Comparison of ENCODE assay signal across 12 cellular contexts in genomic region chr3:42159147-42159546, GRCh38.
DNase-seq lines count a peak whose midpoint lies in the region; ATAC-seq, FAIRE-seq and TF ChIP-seq lines count a peak whose summit lies in the region.
"Had no signal": no experiment of that assay in that cellular context is flagged by ENCODE, and none has a peak within 500 bp of the region (broad histone marks: within the 10 kb centered on the region; RNA-seq: fewer than 3 reads in every experiment).

No MANE protein-coding gene starts in this region.

- H3K4me1 Mint-ChIP-seq in chondrocyte (ENCODE audit: low read depth): peaks cover 35% of the 10 kb centered on the region

- H2AFZ ChIP-seq in Karpas-422 (ENCODE audit: low read length) (no peak overlapping the region), neural cell (ENCODE audit: low read depth, low read length) (no peak overlapping the region)

- no peaks in the 10 kb centered on the region for H3K27me3 Mint-ChIP-seq in chondrocyte (ENCODE audit: low read depth)

- peaks cover 65% of the 10 kb centered on the region for H3K4me1 ChIP-seq in Karpas-422 (ENCODE audit: low read length)

- FAIRE-seq in GM12892 (lab: Jason Lieb, UNC): no peak

- peaks cover 89% of the 10 kb centered on the region for H3K79me2 ChIP-seq in Karpas-422 (ENCODE audit: low read length)
- H3K79me2 ChIP-seq in neural cell (replicated peaks; ENCODE audit: insufficient read depth, low read length): peaks cover 50% of the 10 kb centered on the region

- no peaks in the 10 kb centered on the region for H3K36me3 Mint-ChIP-seq in chondrocyte (ENCODE audit: low read depth)

- H3K9me3 Mint-ChIP-seq in chondrocyte (ENCODE audit: low read depth): no peaks in the 10 kb centered on the region

- H3K9ac ChIP-seq in Karpas-422 (ENCODE audit: low read length) (peak overlapping the region; percentile 67), neural cell (ENCODE audit: low read length) (peak overlapping the region; percentile 42)

- peak overlapping the region; percentile 96 for H3K4me2 ChIP-seq in Karpas-422 (ENCODE audit: low read depth, low read length, poor library complexity, severe bottlenecking)
- H3K4me2 ChIP-seq in neural cell (ENCODE audit: low read length): peak overlapping the region; percentile 9

- TF ChIP-seq CTCF in chondrocyte (IDR thresholded peaks at IDR 0.05) (no peak), neural cell (IDR thresholded peaks at IDR 0.05; ENCODE audit: poor library complexity, severe bottlenecking) (no peak)

- no peaks in the 10 kb centered on the region for H3K36me3 ChIP-seq in Karpas-422 (ENCODE audit: insufficient read depth, low read length)
- H3K36me3 ChIP-seq in neural cell (ENCODE audit: insufficient read depth, low read length): no peaks in the 10 kb centered on the region

- no peak for TF ChIP-seq RAD21 in neural cell (conservative IDR thresholded peaks at IDR 0.05)

- no peak for TF ChIP-seq EP300 in neural cell (conservative IDR thresholded peaks at IDR 0.05; ENCODE audit: poor library complexity, severe bottlenecking)

- no peaks in the 10 kb centered on the region for H3K27me3 ChIP-seq in Karpas-422 (ENCODE audit: low read length)
- H3K27me3 ChIP-seq in neural cell (ENCODE audit: insufficient read depth, low read depth, low read length): no peaks in the 10 kb centered on the region

- DNase-seq in NCI-H2107 treated with DMSO at 0.1 percent for 48 hours (lab: John Stamatoyannopoulos, UW; ENCODE audit: unreplicated experiment) (peak; percentile 15), NCI-H2107 (lab: John Stamatoyannopoulos, UW) (no peak), Karpas-422 (peak; percentile 48), chondrocyte (ENCODE audit: low spot score) (no peak), AG20443 (ENCODE audit: low spot score) (no peak), GM12892 (ENCODE audit: insufficient read length) (no peak)
- DNase-seq: effector memory CD4-positive, alpha-beta T cell; GDM1; NCI-H2171 had no signal

- TF ChIP-seq POLR2A in GM12892 (IDR thresholded peaks at IDR 0.05; ENCODE audit: low read depth, low read length): no peak

- no peak for ATAC-seq in GM21360 (IDR thresholded peaks at IDR 0.05; ENCODE audit: unreplicated experiment)

- no peak overlapping the region for H3K4me3 Mint-ChIP-seq in chondrocyte (ENCODE audit: unreplicated experiment)

- H4K20me1 ChIP-seq in Karpas-422 (ENCODE audit: insufficient read depth, low read depth, low read length) (no peaks in the 10 kb centered on the region), neural cell (ENCODE audit: insufficient read depth) (no peaks in the 10 kb centered on the region)

- no peaks in the 10 kb centered on the region for H3K9me2 ChIP-seq in Karpas-422 (replicated peaks; ENCODE audit: insufficient read depth, low read length)
- no peaks in the 10 kb centered on the region for H3K9me2 ChIP-seq in neural cell (ENCODE audit: insufficient read depth, low read length)

- H3K4me3 ChIP-seq in Karpas-422 (ENCODE audit: low read length): peak overlapping the region; percentile 68
- H3K4me3 ChIP-seq in neural cell (ENCODE audit: low read length): peak overlapping the region; percentile 61

- no peaks in the 10 kb centered on the region for H3F3A ChIP-seq in neural cell (ENCODE audit: insufficient read depth, low read length, poor library complexity, severe bottlenecking)

- peak overlapping the region; percentile 86 for H3K27ac ChIP-seq in Karpas-422 (ENCODE audit: low read length)
- H3K27ac ChIP-seq in neural cell (ENCODE audit: low read length): peak overlapping the region; percentile 22
- H3K27ac ChIP-seq: 22Rv1 had no signal

- H3K27ac Mint-ChIP-seq in chondrocyte (ENCODE audit: unreplicated experiment): peak overlapping the region; percentile 34

- H3K9me3 ChIP-seq in Karpas-422 (ENCODE audit: low read length) (no peaks in the 10 kb centered on the region), neural cell (ENCODE audit: low read length) (no peaks in the 10 kb centered on the region)

TF ChIP-seq in neural cell, 6 proteins besides CTCF, POLR2A, EP300 and RAD21:
- TF ChIP-seq SMC3 (conservative IDR thresholded peaks at IDR 0.05; ENCODE audit: poor library complexity) (no peak), TAF1 (IDR thresholded peaks at IDR 0.05; ENCODE audit: low read depth) (no peak), EZH2 (IDR thresholded peaks at IDR 0.05; ENCODE audit: borderline replicate concordance, insufficient read depth, low read length, poor library complexity, severe bottlenecking) (no peak), REST (IDR thresholded peaks at IDR 0.05; ENCODE audit: borderline replicate concordance) (no peak), POLR2AphosphoS5 (IDR thresholded peaks at IDR 0.05) (no peak), MXI1 (conservative IDR thresholded peaks at IDR 0.05; ENCODE audit: poor library complexity, severe bottlenecking) (no peak)

Comparison
In these comparisons a context has a peak if more than half of its experiments do, and no peak if none do; other contexts are left out.
1. DNase-seq: peak in NCI-H2107 treated with DMSO at 0.1 percent for 48 hours (single experiment) and Karpas-422 (single experiment); none in NCI-H2107 (single experiment), chondrocyte (single experiment), AG20443 (single experiment) and GM12892 (single experiment).